In the genomic region with DNA sequence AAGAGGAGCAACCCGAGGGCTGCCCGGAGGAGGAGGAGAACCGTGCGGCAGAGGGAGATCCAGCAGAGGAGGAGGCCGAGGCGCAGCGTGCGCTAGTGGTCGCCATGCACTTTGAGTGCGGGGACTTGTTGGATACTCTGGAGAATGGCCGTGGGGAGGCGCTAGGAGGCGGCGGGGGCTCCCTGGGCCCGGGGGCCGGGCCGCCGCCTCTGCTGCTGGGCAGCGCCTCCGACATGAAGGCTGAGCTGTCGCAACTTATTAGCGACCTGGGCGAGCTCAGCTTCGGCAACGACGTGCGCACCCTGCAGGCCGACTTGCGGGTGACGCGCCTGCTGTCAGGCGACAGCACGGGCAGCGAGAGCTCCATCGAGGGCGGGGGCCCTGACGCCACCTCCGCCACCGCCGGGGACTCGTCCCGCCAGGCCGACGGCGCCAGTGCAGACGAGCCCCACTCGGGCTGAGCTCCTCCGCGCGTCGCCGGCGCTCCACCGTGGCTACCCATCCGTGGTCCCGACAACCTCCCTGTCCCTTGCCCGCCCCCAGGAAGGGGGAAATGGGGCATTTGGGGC, we compare ENCODE assay signal across 8 cellular contexts. TPM values are rescaled to one million over a fixed set of nuclear protein-coding genes. Genes with fewer than 3 reads are reported as not detected.
DNase-seq lines count a peak whose midpoint lies in the region; ATAC-seq and TF ChIP-seq lines count a peak whose summit lies in the region.

No MANE protein-coding gene starts in this region.

- H3K4me3 ChIP-seq in mucosa of descending colon = peak overlapping the region; percentile 4

- H3K4me1 Mint-ChIP-seq in endothelial cell (ENCODE audit: unreplicated experiment) = peaks cover 32% of the 10 kb centered on the region

- no peaks in the 10 kb centered on the region for H3K9me3 Mint-ChIP-seq in endothelial cell (ENCODE audit: unreplicated experiment)

- peaks cover 18% of the 10 kb centered on the region for H3K4me1 ChIP-seq in mucosa of descending colon (ENCODE audit: low read depth)

- peak overlapping the region; percentile 42 for H3K27ac Mint-ChIP-seq in endothelial cell (ENCODE audit: unreplicated experiment)

- peaks cover 11% of the 10 kb centered on the region for H3K36me3 Mint-ChIP-seq in endothelial cell (ENCODE audit: low read depth, unreplicated experiment)

- no peaks in the 10 kb centered on the region for H3K36me3 ChIP-seq in mucosa of descending colon (ENCODE audit: low read depth)

- intact Hi-C loops in mucosa of descending colon (cut with DNase I, micrococcal nuclease) = loop anchor here (5.0 to 10.0 kb wide), 2 partner anchors 570 to 577 kb away; no protein-coding TSS in a partner anchor

- ATAC-seq in GM21528 (IDR thresholded peaks at IDR 0.05; ENCODE audit: low FRiP score, unreplicated experiment) (peak; percentile 31), mucosa of descending colon (peak; percentile 58)

- peak overlapping the region; percentile 93 for H3K4me3 Mint-ChIP-seq in endothelial cell (ENCODE audit: unreplicated experiment)

- no peaks in the 10 kb centered on the region for H3K9me3 ChIP-seq in mucosa of descending colon

- peak; percentile 65 for TF ChIP-seq CTCF in endothelial cell (IDR thresholded peaks at IDR 0.05; ENCODE audit: unreplicated experiment)
- peak; percentile 68 for TF ChIP-seq CTCF in mucosa of descending colon (IDR thresholded peaks at IDR 0.05)

- DNase-seq in CD1c-positive myeloid dendritic cell (ENCODE audit: extremely low spot score) (peak; percentile 83), NCI-H2107 (lab: John Stamatoyannopoulos, UW) (peak; percentile 79), endothelial cell (ENCODE audit: low spot score) (peak; percentile 74), mucosa of descending colon (peak; percentile 74 to 88 (median 85)), DMS153 (lab: John Stamatoyannopoulos, UW) (no peak)
- DNase-seq in activated CD8-positive, alpha-beta memory T cell treated with anti-CD3 and anti-CD28 coated beads for 1 hour (ENCODE audit: extremely low read depth in 1 of 2, low read depth in 1 of 2) = peak; percentile 36 to 66
- DNase-seq in stimulated activated CD8-positive, alpha-beta memory T cell treated with anti-CD3 and anti-CD28 coated beads, Interleukin-4, amount 100 ng/mL, for 48 hours = peak; percentile 86

- peaks cover 9% of the 10 kb centered on the region for H3K27me3 Mint-ChIP-seq in endothelial cell (ENCODE audit: unreplicated experiment)

RNA-seq across cellular contexts. Expression of gene FAM43A, which starts 2.0 kb away (rescaled TPM):
- 33.5 TPM for total RNA-seq in endothelial cell (ENCODE audit: unreplicated experiment)
- total RNA-seq in mucosa of descending colon = 10 to 100 TPM; 12.7 to 87.8 (median 22.4) TPM

RNA-seq across cellular contexts. Expression of gene LSG1, which starts 15.7 kb away (rescaled TPM):
- total RNA-seq in endothelial cell (ENCODE audit: unreplicated experiment) (35.8 TPM), mucosa of descending colon (10 to 100 TPM; 34.0 to 35.6 (median 35.5) TPM)

RNA-seq across cellular contexts. Expression of gene TMEM44, which starts 54.5 kb away (rescaled TPM):
- total RNA-seq in endothelial cell (ENCODE audit: unreplicated experiment) (51.1 TPM), mucosa of descending colon (10 to 100 TPM; 30.9 to 59.3 (median 34.1) TPM)
